ENCODE assay signal across 12 cellular contexts in genomic region chr11:9858218-9858617, GRCh38.
DNase-seq lines count a peak whose midpoint lies in the region; ATAC-seq and TF ChIP-seq lines count a peak whose summit lies in the region.
"Had no signal": no experiment of that assay in that cellular context is flagged by ENCODE, and none has a peak within 500 bp of the region (broad histone marks: within the 10 kb centered on the region; RNA-seq: fewer than 3 reads in every experiment).

No MANE protein-coding gene starts in this region.

- intact Hi-C loops in activated naive CD4-positive, alpha-beta T cell treated with anti-CD3 and anti-CD28 coated beads for 36 hours (cut with micrococcal nuclease): no loop called here

- POLR2A ChIA-PET in GM10248 (lab: Yijun Ruan, JAX): no interaction called here

- no peak for DNase-seq in activated naive CD4-positive, alpha-beta T cell treated with anti-CD3 and anti-CD28 coated beads for 36 hours
- no peak for DNase-seq in activated naive CD4-positive, alpha-beta T cell treated with Interleukin-2 at 50 U/mL for 16 hours
- DNase-seq in NCI-H82 treated with DMSO at 0.1 percent for 48 hours (lab: John Stamatoyannopoulos, UW; ENCODE audit: unreplicated experiment) (peak; percentile 40), chondrocyte (ENCODE audit: low spot score) (no peak), GM10248 (ENCODE audit: extremely low spot score) (no peak), iPS-NIHi7 (ENCODE audit: extremely low spot score) (no peak)
- DNase-seq in stimulated activated effector memory CD8-positive, alpha-beta T cell treated with anti-CD3 and anti-CD28 coated beads, Interleukin-12 subunit alpha, Interleukin-12 subunit beta, amount 100 ng/mL, for 72 hours (ENCODE audit: low spot score in 2 of 2): no peak
- DNase-seq: foreskin melanocyte, NCI-H1092 treated with DMSO at 0.1 percent for 48 hours, Right ventricle myocardium superior, tibial artery had no signal

- H3K9me3 Mint-ChIP-seq in activated naive CD4-positive, alpha-beta T cell treated with anti-CD3 and anti-CD28 coated beads for 36 hours: no peaks in the 10 kb centered on the region
- H3K9me3 Mint-ChIP-seq in chondrocyte (ENCODE audit: low read depth): no peaks in the 10 kb centered on the region
- H3K9me3 Mint-ChIP-seq in stimulated activated memory B cell treated with anti-CD40 and anti-IgM and Interleukin-4, amounts not matched to agents 10 μg/mL and 1 μg/mL and 100 μg/mL, for 72 hours: no peaks in the 10 kb centered on the region
- H3K9me3 Mint-ChIP-seq in stimulated activated effector memory CD8-positive, alpha-beta T cell treated with anti-CD3 and anti-CD28 coated beads, Interleukin-12 subunit alpha, Interleukin-12 subunit beta, amount 100 ng/mL, for 72 hours: no peaks in the 10 kb centered on the region

- H3K4me3 Mint-ChIP-seq in activated naive CD4-positive, alpha-beta T cell treated with anti-CD3 and anti-CD28 coated beads for 36 hours: no peak overlapping the region
- H3K4me3 Mint-ChIP-seq in chondrocyte (ENCODE audit: unreplicated experiment): no peak overlapping the region
- no peak overlapping the region for H3K4me3 Mint-ChIP-seq in stimulated activated memory B cell treated with anti-CD40 and anti-IgM and Interleukin-4, amounts not matched to agents 10 μg/mL and 1 μg/mL and 100 μg/mL, for 72 hours
- no peak overlapping the region for H3K4me3 Mint-ChIP-seq in stimulated activated effector memory CD8-positive, alpha-beta T cell treated with anti-CD3 and anti-CD28 coated beads, Interleukin-12 subunit alpha, Interleukin-12 subunit beta, amount 100 ng/mL, for 72 hours

- H3K27me3 Mint-ChIP-seq in activated naive CD4-positive, alpha-beta T cell treated with anti-CD3 and anti-CD28 coated beads for 36 hours (ENCODE audit: low read depth): no peaks in the 10 kb centered on the region
- no peaks in the 10 kb centered on the region for H3K27me3 Mint-ChIP-seq in chondrocyte (ENCODE audit: low read depth)
- no peaks in the 10 kb centered on the region for H3K27me3 Mint-ChIP-seq in stimulated activated memory B cell treated with anti-CD40 and anti-IgM and Interleukin-4, amounts not matched to agents 10 μg/mL and 1 μg/mL and 100 μg/mL, for 72 hours

- peak overlapping the region; percentile 62 for H3K27ac Mint-ChIP-seq in activated naive CD4-positive, alpha-beta T cell treated with anti-CD3 and anti-CD28 coated beads for 36 hours
- peak overlapping the region; percentile 28 for H3K27ac Mint-ChIP-seq in chondrocyte (ENCODE audit: unreplicated experiment)
- H3K27ac Mint-ChIP-seq in stimulated activated memory B cell treated with anti-CD40 and anti-IgM and Interleukin-4, amounts not matched to agents 10 μg/mL and 1 μg/mL and 100 μg/mL, for 72 hours: peak overlapping the region; percentile 61
- no peak overlapping the region for H3K27ac Mint-ChIP-seq in stimulated activated effector memory CD8-positive, alpha-beta T cell treated with anti-CD3 and anti-CD28 coated beads, Interleukin-12 subunit alpha, Interleukin-12 subunit beta, amount 100 ng/mL, for 72 hours

- CTCF ChIA-PET in activated naive CD4-positive, alpha-beta T cell treated with anti-CD3 and anti-CD28 coated beads for 36 hours (lab: Charles Lee): interaction anchor here (0.6 kb wide), 2 partner anchors 51 to 116 kb away, joined by 3 read pairs; no protein-coding TSS in a partner anchor
- CTCF ChIA-PET in GM10248 (lab: Yijun Ruan, JAX): interaction anchor here (1.5 to 1.6 kb wide), 2 partner anchors 114 to 450 kb away, joined by 3 to 5 read pairs; no protein-coding TSS in a partner anchor

- no peaks in the 10 kb centered on the region for H3K36me3 Mint-ChIP-seq in activated naive CD4-positive, alpha-beta T cell treated with anti-CD3 and anti-CD28 coated beads for 36 hours (ENCODE audit: low read depth)
- no peaks in the 10 kb centered on the region for H3K36me3 Mint-ChIP-seq in chondrocyte (ENCODE audit: low read depth)
- no peaks in the 10 kb centered on the region for H3K36me3 Mint-ChIP-seq in stimulated activated memory B cell treated with anti-CD40 and anti-IgM and Interleukin-4, amounts not matched to agents 10 μg/mL and 1 μg/mL and 100 μg/mL, for 72 hours
- no peaks in the 10 kb centered on the region for H3K36me3 Mint-ChIP-seq in stimulated activated effector memory CD8-positive, alpha-beta T cell treated with anti-CD3 and anti-CD28 coated beads, Interleukin-12 subunit alpha, Interleukin-12 subunit beta, amount 100 ng/mL, for 72 hours

- peaks cover 30% of the 10 kb centered on the region for H3K4me1 Mint-ChIP-seq in activated naive CD4-positive, alpha-beta T cell treated with anti-CD3 and anti-CD28 coated beads for 36 hours (ENCODE audit: low read depth)
- H3K4me1 Mint-ChIP-seq in chondrocyte (ENCODE audit: low read depth): peaks cover 46% of the 10 kb centered on the region
- peaks cover 34% of the 10 kb centered on the region for H3K4me1 Mint-ChIP-seq in stimulated activated memory B cell treated with anti-CD40 and anti-IgM and Interleukin-4, amounts not matched to agents 10 μg/mL and 1 μg/mL and 100 μg/mL, for 72 hours
- H3K4me1 Mint-ChIP-seq in stimulated activated effector memory CD8-positive, alpha-beta T cell treated with anti-CD3 and anti-CD28 coated beads, Interleukin-12 subunit alpha, Interleukin-12 subunit beta, amount 100 ng/mL, for 72 hours: peaks cover 16% of the 10 kb centered on the region

- no peak for TF ChIP-seq CTCF in chondrocyte (IDR thresholded peaks at IDR 0.05)
- no peak for TF ChIP-seq CTCF in GM10248 (IDR thresholded peaks at IDR 0.05; ENCODE audit: control extremely low read depth, extremely low read depth, low read depth, missing control alignments)

- no peak for ATAC-seq in stimulated activated memory B cell treated with anti-CD40 and anti-IgM and Interleukin-4, amounts not matched to agents 10 μg/mL and 1 μg/mL and 100 μg/mL, for 72 hours
- no peak for ATAC-seq in stimulated activated effector memory CD8-positive, alpha-beta T cell treated with anti-CD3 and anti-CD28 coated beads, Interleukin-12 subunit alpha, Interleukin-12 subunit beta, amount 100 ng/mL, for 72 hours
